ENCODE assay signal across 22 cellular contexts in the genomic region with DNA sequence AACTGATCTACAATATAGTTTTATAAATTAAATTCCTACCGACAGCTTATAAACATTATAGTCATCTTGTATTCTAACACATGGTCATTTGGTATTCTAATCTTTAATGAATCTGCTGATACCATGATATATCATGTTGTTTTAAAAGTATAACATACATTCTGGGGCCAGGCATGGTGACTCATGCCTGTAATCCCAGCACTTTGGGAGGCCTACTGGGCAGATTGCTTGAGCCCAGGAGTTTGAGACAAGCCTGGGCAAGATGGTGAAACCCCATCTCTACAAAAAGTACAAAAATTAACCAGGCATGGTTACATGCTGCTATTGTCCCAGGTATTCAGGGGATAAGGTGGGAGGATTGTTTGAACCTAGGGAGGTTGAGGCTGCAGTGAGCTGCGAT.
"Had no signal": no experiment of that assay in that cellular context is flagged by ENCODE, and none has a peak within 500 bp of the region (broad histone marks: within the 10 kb centered on the region; RNA-seq: fewer than 3 reads in every experiment).

No MANE protein-coding gene starts in this region.

- H3K27ac ChIP-seq: brain microvascular endothelial cell, coronary artery, heart right ventricle, left ventricle myocardium inferior, pancreas, upper lobe of left lung had no signal

- H3K4me3 Mint-ChIP-seq: activated B cell treated with CpG ODN at 0.5 μM for 24 hours; activated CD4-positive, alpha-beta T cell treated with anti-CD3 and anti-CD28 coated beads for 36 hours; activated naive CD4-positive, alpha-beta T cell treated with anti-CD3 and anti-CD28 coated beads, Interleukin-2, amount 10 ng/mL, durations not matched to agents 7 days and 5 days; central memory CD8-positive, alpha-beta T cell; mesothelial cell of epicardium had no signal

- H3K9me3 Mint-ChIP-seq: activated B cell treated with CpG ODN at 0.5 μM for 24 hours; central memory CD8-positive, alpha-beta T cell had no signal

- ATAC-seq: activated CD4-positive, alpha-beta T cell treated with anti-CD3 and anti-CD28 coated beads for 36 hours; activated naive CD8-positive, alpha-beta T cell treated with anti-CD3 and anti-CD28 coated beads, Interleukin-2, amount 50 U/mL, for 24 hours; heart right ventricle; naive thymus-derived CD8-positive, alpha-beta T cell; pancreas; right cardiac atrium; stimulated activated naive CD8-positive, alpha-beta T cell treated with anti-CD3 and anti-CD28 coated beads, Interleukin-15, Interleukin-2, amounts not matched to agents 100 U/mL and 50 U/mL, for 24 hours had no signal

- H3K4me3 ChIP-seq: coronary artery, heart right ventricle, left ventricle myocardium inferior, pancreas, upper lobe of left lung had no signal

- H3K27ac Mint-ChIP-seq: activated B cell treated with CpG ODN at 0.5 μM for 24 hours; activated CD4-positive, alpha-beta T cell treated with anti-CD3 and anti-CD28 coated beads for 36 hours; activated naive CD4-positive, alpha-beta T cell treated with anti-CD3 and anti-CD28 coated beads, Interleukin-2, amount 10 ng/mL, durations not matched to agents 7 days and 5 days; activated naive CD8-positive, alpha-beta T cell treated with anti-CD3 and anti-CD28 coated beads, Interleukin-2, amount 50 U/mL, for 24 hours; mesothelial cell of epicardium; naive thymus-derived CD8-positive, alpha-beta T cell; T-helper 1 cell treated with Interleukin-12 subunit alpha and Interleukin-12 subunit beta and Interleukin-4 antibody, amounts not matched to agents 30 μg/mL and 1 μg/mL, for 36 hours had no signal

- H3K27me3 ChIP-seq: brain microvascular endothelial cell, heart right ventricle, pancreas, upper lobe of left lung had no signal

- H3K27me3 Mint-ChIP-seq: activated B cell treated with CpG ODN at 0.5 μM for 24 hours; activated CD4-positive, alpha-beta T cell treated with anti-CD3 and anti-CD28 coated beads for 36 hours; activated naive CD4-positive, alpha-beta T cell treated with anti-CD3 and anti-CD28 coated beads, Interleukin-2, amount 10 ng/mL, durations not matched to agents 7 days and 5 days; activated naive CD8-positive, alpha-beta T cell treated with anti-CD3 and anti-CD28 coated beads, Interleukin-2, amount 50 U/mL, for 24 hours; central memory CD8-positive, alpha-beta T cell; naive thymus-derived CD8-positive, alpha-beta T cell had no signal

- DNase-seq: activated B cell treated with CpG ODN at 0.5 μM for 24 hours; activated CD4-positive, alpha-beta T cell treated with anti-CD3 and anti-CD28 coated beads for 36 hours; activated CD4-positive, alpha-beta T cell treated with anti-CD3 and anti-CD28 coated beads, Interleukin-2, amount 50 U/mL, for 4 hours; activated effector memory CD4-positive, alpha-beta T cell treated with anti-CD3 and anti-CD28 coated beads, Interleukin-2, amount 50 U/mL, for 16 hours; activated naive CD4-positive, alpha-beta T cell treated with anti-CD3 and anti-CD28 coated beads, Interleukin-2, amount 10 ng/mL, durations not matched to agents 7 days and 5 days; activated naive CD8-positive, alpha-beta T cell treated with anti-CD3 and anti-CD28 coated beads, Interleukin-2, amount 50 U/mL, for 24 hours; aorta; brain microvascular endothelial cell; heart right ventricle; left ventricle myocardium inferior; naive thymus-derived CD8-positive, alpha-beta T cell; pancreas; stimulated activated CD4-positive, alpha-beta T cell treated with anti-CD3 and anti-CD28 coated beads, Interleukin-12 subunit alpha, Interleukin-12 subunit beta, amount 100 ng/mL, for 4 hours; stimulated activated CD4-positive, alpha-beta T cell treated with anti-CD3 and anti-CD28 coated beads, Interleukin-4, amount 100 ng/mL, for 4 hours; stimulated activated naive CD8-positive, alpha-beta T cell treated with anti-CD3 and anti-CD28 coated beads, Interleukin-15, Interleukin-2, amounts not matched to agents 100 U/mL and 50 U/mL, for 24 hours; T1000 had no signal

- H3K9me3 ChIP-seq: pancreas had no signal
